ENCODE assay signal across 16 cellular contexts in the genomic region with DNA sequence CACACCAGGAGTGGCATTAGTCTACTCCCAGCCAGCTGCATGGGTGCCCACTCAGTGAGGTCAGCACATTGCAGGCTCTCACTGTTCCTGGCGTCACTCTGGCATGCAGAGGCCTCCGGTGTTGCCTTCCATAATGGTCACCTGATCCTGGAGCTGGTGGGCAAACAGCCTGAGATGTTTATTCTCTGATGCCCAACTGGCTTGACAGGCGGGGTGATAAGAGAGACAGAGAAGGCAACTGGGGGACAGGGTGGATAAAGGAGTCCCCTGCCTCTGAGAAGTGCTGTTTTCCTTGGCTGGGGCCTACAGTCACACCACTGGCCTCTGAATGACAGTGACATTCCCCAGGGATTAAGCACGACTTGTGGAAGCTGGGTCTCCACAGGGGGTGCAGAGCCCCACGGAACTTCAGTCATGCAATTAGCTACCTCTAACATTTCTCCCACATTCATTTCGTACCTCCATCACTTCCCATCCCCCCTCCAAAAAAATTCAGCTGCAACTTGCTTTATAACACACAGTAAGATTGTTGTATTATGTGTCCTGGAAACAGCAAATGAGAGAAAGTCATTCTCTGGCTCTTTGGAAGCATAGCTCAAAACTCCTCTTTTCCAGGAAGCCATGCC. TPM values are rescaled to one million over a fixed set of nuclear protein-coding genes. Genes with fewer than 3 reads are reported as not detected.
DNase-seq lines count a peak whose midpoint lies in the region; ATAC-seq, FAIRE-seq and TF ChIP-seq lines count a peak whose summit lies in the region.
"Had no signal": no experiment of that assay in that cellular context is flagged by ENCODE, and none has a peak within 500 bp of the region (broad histone marks: within the 10 kb centered on the region; RNA-seq: fewer than 3 reads in every experiment).

No MANE protein-coding gene starts in this region.

- H3K4me1 ChIP-seq in HUES6 (ENCODE audit: control insufficient read depth, insufficient read depth, low read length) (peaks cover 29% of the 10 kb centered on the region), astrocyte (ENCODE audit: insufficient read depth, low read length) (peaks cover 18% of the 10 kb centered on the region), iPS-20b (ENCODE audit: insufficient read depth, low read length) (peaks cover 26% of the 10 kb centered on the region), stomach smooth muscle (ENCODE audit: control insufficient read depth, insufficient read depth, low read length) (peaks cover 15% of the 10 kb centered on the region)

- no peak for FAIRE-seq in astrocyte (lab: Jason Lieb, UNC)

- no peak for DNase-seq in astrocyte (ENCODE audit: low read depth)
- DNase-seq in left lobe of liver (ENCODE audit: low spot score): no peak
- DNase-seq: activated CD4-positive, alpha-beta T cell treated with anti-CD3 and anti-CD28 coated beads for 1 hour; CD4-positive, CD25-positive, alpha-beta regulatory T cell; effector memory CD4-positive, alpha-beta T cell; foreskin keratinocyte; Karpas-422; NCI-H2107; spleen had no signal

- TF ChIP-seq CTCF in astrocyte (IDR thresholded peaks at IDR 0.05; ENCODE audit: insufficient read depth, low read depth, low read length): no peak

- H3K27ac Mint-ChIP-seq in astrocyte (ENCODE audit: unreplicated experiment): peak overlapping the region; percentile 34
- H3K27ac Mint-ChIP-seq: activated T-helper 1 cell treated with anti-CD3 and anti-CD28 coated beads, Interleukin-12 subunit alpha, Interleukin-12 subunit beta, Interleukin-2, Interleukin-4 antibody, amounts not matched to agents 30 ng/mL and 10 ng/mL and 1 ng/mL, durations not matched to agents 14 hours and 24 hours and 36 hours; CD4-positive, CD25-positive, alpha-beta regulatory T cell had no signal

- H3K4me3 Mint-ChIP-seq in astrocyte (ENCODE audit: unreplicated experiment): no peak overlapping the region
- H3K4me3 Mint-ChIP-seq: activated T-helper 1 cell treated with anti-CD3 and anti-CD28 coated beads, Interleukin-12 subunit alpha, Interleukin-12 subunit beta, Interleukin-2, Interleukin-4 antibody, amounts not matched to agents 30 ng/mL and 10 ng/mL and 1 ng/mL, durations not matched to agents 14 hours and 24 hours and 36 hours; CD4-positive, CD25-positive, alpha-beta regulatory T cell had no signal

- H3K79me2 ChIP-seq in astrocyte (ENCODE audit: insufficient read depth, low read length): no peaks in the 10 kb centered on the region

- no peaks in the 10 kb centered on the region for H3K9me3 ChIP-seq in HUES6 (ENCODE audit: control insufficient read depth, insufficient read depth, low read depth, low read length)
- no peaks in the 10 kb centered on the region for H3K9me3 ChIP-seq in astrocyte (ENCODE audit: insufficient read depth, low read depth, low read length)
- no peaks in the 10 kb centered on the region for H3K9me3 ChIP-seq in iPS-20b (ENCODE audit: insufficient read depth, low read depth, low read length)
- H3K9me3 ChIP-seq in stomach smooth muscle (ENCODE audit: control insufficient read depth in 2 of 2, low read length in 2 of 2): no peaks in the 10 kb centered on the region
- H3K9me3 ChIP-seq: spleen had no signal

- peaks cover 2% of the 10 kb centered on the region for H3K36me3 Mint-ChIP-seq in astrocyte (ENCODE audit: low read depth, unreplicated experiment)
- H3K36me3 Mint-ChIP-seq: CD4-positive, CD25-positive, alpha-beta regulatory T cell had no signal

- H3K4me1 Mint-ChIP-seq in astrocyte (ENCODE audit: low read depth, unreplicated experiment): peaks cover 17% of the 10 kb centered on the region

- peaks cover 2% of the 10 kb centered on the region for H3K27me3 Mint-ChIP-seq in astrocyte (ENCODE audit: low read depth, unreplicated experiment)

- H3K27me3 ChIP-seq in HUES6 (ENCODE audit: control insufficient read depth, insufficient read depth, low read length): peaks cover 5% of the 10 kb centered on the region
- H3K27me3 ChIP-seq in astrocyte (ENCODE audit: insufficient read depth, low read length): peaks cover under 1% of the 10 kb centered on the region
- peaks cover 8% of the 10 kb centered on the region for H3K27me3 ChIP-seq in iPS-20b (ENCODE audit: insufficient read depth, low read length)
- H3K27me3 ChIP-seq in stomach smooth muscle (ENCODE audit: control insufficient read depth in 1 of 2, insufficient read depth in 2 of 2, low read length in 2 of 2): peaks cover 0 to 1% of the 10 kb centered on the region in 2 donors

- H4K20me1 ChIP-seq in astrocyte (ENCODE audit: insufficient read depth, low read length): no peaks in the 10 kb centered on the region

- no peak for ATAC-seq in left lobe of liver
- no peak for ATAC-seq in HG03039 (IDR thresholded peaks at IDR 0.05; ENCODE audit: unreplicated experiment)
- ATAC-seq in HG02970 (IDR thresholded peaks at IDR 0.05; ENCODE audit: low FRiP score, unreplicated experiment): no peak
- no peak for ATAC-seq in HG02678 (IDR thresholded peaks at IDR 0.05; ENCODE audit: unreplicated experiment)
- ATAC-seq: foreskin keratinocyte had no signal

- peak overlapping the region; percentile 22 for H3K9ac ChIP-seq in HUES6 (ENCODE audit: low read length)
- no peak overlapping the region for H3K9ac ChIP-seq in astrocyte (ENCODE audit: low read length)
- no peak overlapping the region for H3K9ac ChIP-seq in iPS-20b (ENCODE audit: low read depth, low read length)
- no peak overlapping the region for H3K9ac ChIP-seq in stomach smooth muscle (ENCODE audit: low read length in 2 of 2)

- H3K4me3 ChIP-seq in HUES6 (ENCODE audit: low read depth, low read length) (no peak overlapping the region; the same call in 1 of the 2 replicates), astrocyte (ENCODE audit: insufficient read depth, low read depth, low read length) (no peak overlapping the region), iPS-20b (ENCODE audit: low read length) (peak overlapping the region; percentile 17; the same call in 1 of the 2 replicates), stomach smooth muscle (ENCODE audit: low read length in 2 of 2) (no peak overlapping the region)
- H3K4me3 ChIP-seq: spleen had no signal

- H2AFZ ChIP-seq in astrocyte (ENCODE audit: low read depth, low read length): peak overlapping the region; percentile 11

- H3K27ac ChIP-seq in HUES6 (ENCODE audit: low read depth, low read length) (no peak overlapping the region; the same call in 1 of the 2 replicates), astrocyte (ENCODE audit: low read depth, low read length) (no peak overlapping the region), iPS-20b (ENCODE audit: low read length) (no peak overlapping the region), stomach smooth muscle (ENCODE audit: low read length) (peak overlapping the region; percentile 56)
- H3K27ac ChIP-seq: foreskin keratinocyte, spleen had no signal

- H3K36me3 ChIP-seq in HUES6 (ENCODE audit: control insufficient read depth, insufficient read depth, low read length) (no peaks in the 10 kb centered on the region), astrocyte (ENCODE audit: insufficient read depth, low read length) (no peaks in the 10 kb centered on the region), iPS-20b (ENCODE audit: insufficient read depth, low read depth, low read length) (no peaks in the 10 kb centered on the region), stomach smooth muscle (ENCODE audit: control insufficient read depth in 2 of 2, insufficient read depth in 2 of 2, low read length in 2 of 2) (no peaks in the 10 kb centered on the region)
- H3K36me3 ChIP-seq: spleen had no signal

- H3K4me2 ChIP-seq in astrocyte (ENCODE audit: low read length): peak overlapping the region; percentile 44

- H3K9me3 Mint-ChIP-seq in astrocyte (ENCODE audit: unreplicated experiment): no peaks in the 10 kb centered on the region
- H3K9me3 Mint-ChIP-seq: activated T-helper 1 cell treated with anti-CD3 and anti-CD28 coated beads, Interleukin-12 subunit alpha, Interleukin-12 subunit beta, Interleukin-2, Interleukin-4 antibody, amounts not matched to agents 30 ng/mL and 10 ng/mL and 1 ng/mL, durations not matched to agents 14 hours and 24 hours and 36 hours; CD4-positive, CD25-positive, alpha-beta regulatory T cell had no signal

RNA-seq across cellular contexts. Expression of a gene that starts 7.1 kb away (rescaled TPM):
- 1.5 TPM in 2 replicates for total RNA-seq in astrocyte
- total RNA-seq in left lobe of liver: 0.33 TPM
- total RNA-seq: activated T-helper 1 cell treated with anti-CD3 and anti-CD28 coated beads, Interleukin-12 subunit alpha, Interleukin-12 subunit beta, Interleukin-2, Interleukin-4 antibody, amounts not matched to agents 30 ng/mL and 10 ng/mL and 1 ng/mL, durations not matched to agents 14 hours and 24 hours and 36 hours; foreskin keratinocyte had no signal
